Comparison of ENCODE assay signal across 25 cellular contexts in genomic region chr2:88824951-88825350, GRCh38.
"Had no signal": no experiment of that assay in that cellular context is flagged by ENCODE, and none has a peak within 500 bp of the region (broad histone marks: within the 10 kb centered on the region; RNA-seq: fewer than 3 reads in every experiment).

No MANE protein-coding gene starts in this region.

- H3K4me3 ChIP-seq: colonic mucosa, gastroesophageal sphincter, heart left ventricle, hepatocyte, left lung, right atrium auricular region, smooth muscle cell, thyroid gland had no signal

- H3K27me3 ChIP-seq: colonic mucosa, foreskin keratinocyte, hepatocyte, left lung, right atrium auricular region, thyroid gland had no signal

- H3K4me3 Mint-ChIP-seq: central memory CD8-positive, alpha-beta T cell; dendritic cell treated with granulocyte-macrophage colony-stimulating factor and Interleukin-4, amounts not matched to agents 40 ng/mL and 50 ng/mL, for 4 days; endodermal cell; naive thymus-derived CD8-positive, alpha-beta T cell; nephron progenitor cell; stimulated activated naive CD8-positive, alpha-beta T cell treated with anti-CD3 and anti-CD28 coated beads, Interleukin-15, amount 100 ng/mL, for 72 hours had no signal

- H3K4me1 Mint-ChIP-seq: central memory CD8-positive, alpha-beta T cell; endodermal cell; nephron progenitor cell; stimulated activated naive CD8-positive, alpha-beta T cell treated with anti-CD3 and anti-CD28 coated beads, Interleukin-15, amount 100 ng/mL, for 72 hours had no signal

- H3K9me3 ChIP-seq: colonic mucosa, gastroesophageal sphincter, left lung, right atrium auricular region, thyroid gland had no signal

- H3K27ac ChIP-seq: colonic mucosa, foreskin keratinocyte, gastroesophageal sphincter, heart left ventricle, hepatocyte, left lung, right atrium auricular region, thyroid gland had no signal

- DNase-seq: colonic mucosa; effector CD8-positive, alpha-beta T cell; endodermal cell; erythroblast; foreskin keratinocyte; heart left ventricle; kidney; left lung; naive thymus-derived CD8-positive, alpha-beta T cell; nephron progenitor cell; nucleus accumbens; stimulated activated CD4-positive, alpha-beta T cell treated with anti-CD3 and anti-CD28 coated beads, Interleukin-12 subunit alpha, Interleukin-12 subunit beta, amount 100 ng/mL, for 4 hours; stimulated activated CD4-positive, alpha-beta T cell treated with anti-CD3 and anti-CD28 coated beads, Interleukin-1b, Interleukin-23, amount 100 ng/mL, for 48 hours; stimulated activated CD4-positive, alpha-beta T cell treated with anti-CD3 and anti-CD28 coated beads, Interleukin-4, amount 100 ng/mL, for 1 hour; stimulated activated CD8-positive, alpha-beta memory T cell treated with anti-CD3 and anti-CD28 coated beads, Interleukin-4, amount 100 ng/mL, for 48 hours; stimulated activated naive CD4-positive, alpha-beta T cell; stimulated activated naive CD8-positive, alpha-beta T cell treated with anti-CD3 and anti-CD28 coated beads, Interleukin-15, amount 100 ng/mL, for 72 hours; thyroid gland; trophoblast cell had no signal

- H3K27ac Mint-ChIP-seq: dendritic cell treated with granulocyte-macrophage colony-stimulating factor and Interleukin-4, amounts not matched to agents 40 ng/mL and 50 ng/mL, for 4 days; endodermal cell; naive thymus-derived CD8-positive, alpha-beta T cell; nephron progenitor cell had no signal

- H3K36me3 Mint-ChIP-seq: naive thymus-derived CD8-positive, alpha-beta T cell had no signal

- H3K4me2 ChIP-seq: hepatocyte, smooth muscle cell had no signal

- H3K36me3 ChIP-seq: colonic mucosa, gastroesophageal sphincter, heart left ventricle, left lung, right atrium auricular region, thyroid gland had no signal

- H3K9me3 Mint-ChIP-seq: central memory CD8-positive, alpha-beta T cell; dendritic cell treated with granulocyte-macrophage colony-stimulating factor and Interleukin-4, amounts not matched to agents 40 ng/mL and 50 ng/mL, for 4 days; stimulated activated naive CD8-positive, alpha-beta T cell treated with anti-CD3 and anti-CD28 coated beads, Interleukin-15, amount 100 ng/mL, for 72 hours had no signal

- H3K4me1 ChIP-seq: colonic mucosa, foreskin keratinocyte, gastroesophageal sphincter, left lung, thyroid gland had no signal

- H3K79me2 ChIP-seq: hepatocyte had no signal

- H2AFZ ChIP-seq: hepatocyte had no signal

- H3K27me3 Mint-ChIP-seq: dendritic cell treated with granulocyte-macrophage colony-stimulating factor and Interleukin-4, amounts not matched to agents 40 ng/mL and 50 ng/mL, for 4 days; stimulated activated naive CD8-positive, alpha-beta T cell treated with anti-CD3 and anti-CD28 coated beads, Interleukin-15, amount 100 ng/mL, for 72 hours had no signal
